In genomic region chr5:150700600-150701377, GRCh38 we compare ENCODE assay signal across 1 cellular context.
A peak's percentile ranks its signal among the peaks of the same experiment; 100 is the strongest.
TF ChIP-seq lines count a peak whose summit lies in the region.

Gene RBM22, minus strand, starts transcription at chr5:150701062. Its CDS starts 77 bp downstream, at chr5:150700985.

TF ChIP-seq in K562, 482 proteins besides CTCF, POLR2A, EP300 and RAD21 (continued from another document and continues in another):
- TF ChIP-seq, protein P1, sequence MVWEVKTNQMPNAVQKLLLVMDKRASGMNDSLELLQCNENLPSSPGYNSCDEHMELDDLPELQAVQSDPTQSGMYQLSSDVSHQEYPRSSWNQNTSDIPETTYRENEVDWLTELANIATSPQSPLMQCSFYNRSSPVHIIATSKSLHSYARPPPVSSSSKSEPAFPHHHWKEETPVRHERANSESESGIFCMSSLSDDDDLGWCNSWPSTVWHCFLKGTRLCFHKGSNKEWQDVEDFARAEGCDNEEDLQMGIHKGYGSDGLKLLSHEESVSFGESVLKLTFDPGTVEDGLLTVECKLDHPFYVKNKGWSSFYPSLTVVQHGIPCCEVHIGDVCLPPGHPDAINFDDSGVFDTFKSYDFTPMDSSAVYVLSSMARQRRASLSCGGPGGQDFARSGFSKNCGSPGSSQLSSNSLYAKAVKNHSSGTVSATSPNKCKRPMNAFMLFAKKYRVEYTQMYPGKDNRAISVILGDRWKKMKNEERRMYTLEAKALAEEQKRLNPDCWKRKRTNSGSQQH (CRISPR knock-in tag; IDR thresholded peaks at IDR 0.05): no peak
- TF ChIP-seq, protein P2, sequence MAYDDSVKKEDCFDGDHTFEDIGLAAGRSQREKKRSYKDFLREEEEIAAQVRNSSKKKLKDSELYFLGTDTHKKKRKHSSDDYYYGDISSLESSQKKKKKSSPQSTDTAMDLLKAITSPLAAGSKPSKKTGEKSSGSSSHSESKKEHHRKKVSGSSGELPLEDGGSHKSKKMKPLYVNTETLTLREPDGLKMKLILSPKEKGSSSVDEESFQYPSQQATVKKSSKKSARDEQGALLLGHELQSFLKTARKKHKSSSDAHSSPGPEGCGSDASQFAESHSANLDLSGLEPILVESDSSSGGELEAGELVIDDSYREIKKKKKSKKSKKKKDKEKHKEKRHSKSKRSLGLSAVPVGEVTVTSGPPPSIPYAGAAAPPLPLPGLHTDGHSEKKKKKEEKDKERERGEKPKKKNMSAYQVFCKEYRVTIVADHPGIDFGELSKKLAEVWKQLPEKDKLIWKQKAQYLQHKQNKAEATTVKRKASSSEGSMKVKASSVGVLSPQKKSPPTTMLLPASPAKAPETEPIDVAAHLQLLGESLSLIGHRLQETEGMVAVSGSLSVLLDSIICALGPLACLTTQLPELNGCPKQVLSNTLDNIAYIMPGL (CRISPR knock-in tag; IDR thresholded peaks at IDR 0.05): no peak
- TF ChIP-seq FOXJ2 (tag; IDR thresholded peaks at IDR 0.05) (0 out of 2 replicates have a peak, but pooled peaks have one; percentile 37), PRPF4 (IDR thresholded peaks at IDR 0.05; ENCODE audit: insufficient read depth, low read depth, low read length, poor library complexity, severe bottlenecking) (no peak), ZNF780A (CRISPR knock-in tag; IDR thresholded peaks at IDR 0.05) (no peak), ZNF707 (CRISPR knock-in tag; conservative IDR thresholded peaks at IDR 0.05) (no peak), MCM2 (IDR thresholded peaks at IDR 0.05; ENCODE audit: low read depth) (no peak), ZNF3 (CRISPR knock-in tag; IDR thresholded peaks at IDR 0.05) (no peak), TCF3 (CRISPR knock-in tag; IDR thresholded peaks at IDR 0.05) (no peak), ZBTB26 (CRISPR knock-in tag; IDR thresholded peaks at IDR 0.05) (no peak), HNRNPLL (IDR thresholded peaks at IDR 0.05; ENCODE audit: low read depth, low read length, poor library complexity, severe bottlenecking) (peak; percentile 31), ZNF551 (CRISPR knock-in tag; IDR thresholded peaks at IDR 0.05) (no peak), RNF219 (CRISPR knock-in tag; IDR thresholded peaks at IDR 0.05) (no peak), ZNF445 (CRISPR knock-in tag; IDR thresholded peaks at IDR 0.05; ENCODE audit: low read depth) (no peak), CXXC5 (CRISPR knock-in tag; IDR thresholded peaks at IDR 0.05) (peak; percentile 85), SMARCC2 (IDR thresholded peaks at IDR 0.05; ENCODE audit: low read depth) (no peak), PYGO2 (tag; IDR thresholded peaks at IDR 0.05) (no peak), ZNF316 (IDR thresholded peaks at IDR 0.05) (no peak), CAMTA2 (CRISPR knock-in tag; conservative IDR thresholded peaks at IDR 0.05) (no peak), RBM17 (IDR thresholded peaks at IDR 0.05; ENCODE audit: borderline replicate concordance, low read depth, low read length) (no peak), FOXK2 (conservative IDR thresholded peaks at IDR 0.05 in 1 of 2, IDR thresholded peaks at IDR 0.05 in 1 of 2; ENCODE audit: low read depth in 2 of 2) (peak; percentile 91 to 94), ZNF324 (CRISPR knock-in tag; IDR thresholded peaks at IDR 0.05) (no peak), NFXL1 (CRISPR knock-in tag; IDR thresholded peaks at IDR 0.05) (no peak), HOMEZ (CRISPR knock-in tag; IDR thresholded peaks at IDR 0.05) (no peak), DMBX1 (CRISPR knock-in tag; IDR thresholded peaks at IDR 0.05; ENCODE audit: borderline replicate concordance) (no peak), BRCA1 (IDR thresholded peaks at IDR 0.05) (no peak), BRCA1 (CRISPR knock-in tag; IDR thresholded peaks at IDR 0.05) (no peak), ZNF436 (CRISPR knock-in tag; IDR thresholded peaks at IDR 0.05) (no peak), GTF2E2 (tag; IDR thresholded peaks at IDR 0.05) (peak; percentile 90), STAT5B (CRISPR knock-in tag; IDR thresholded peaks at IDR 0.05) (no peak), ZNF75A (CRISPR knock-in tag; IDR thresholded peaks at IDR 0.05) (no peak), CEBPB (tag; IDR thresholded peaks at IDR 0.05) (no peak), CSDE1 (IDR thresholded peaks at IDR 0.05) (peak in 1 of 2 experiments; percentile 53; a peak in 1 of 4 replicates), REST (CRISPR knock-in tag; IDR thresholded peaks at IDR 0.05; ENCODE audit: low read depth) (no peak), ZNF668 (CRISPR knock-in tag; IDR thresholded peaks at IDR 0.05) (no peak), ZC3H11A (IDR thresholded peaks at IDR 0.05; ENCODE audit: low read depth, low read length) (no peak)
- TF ChIP-seq, protein P3, sequence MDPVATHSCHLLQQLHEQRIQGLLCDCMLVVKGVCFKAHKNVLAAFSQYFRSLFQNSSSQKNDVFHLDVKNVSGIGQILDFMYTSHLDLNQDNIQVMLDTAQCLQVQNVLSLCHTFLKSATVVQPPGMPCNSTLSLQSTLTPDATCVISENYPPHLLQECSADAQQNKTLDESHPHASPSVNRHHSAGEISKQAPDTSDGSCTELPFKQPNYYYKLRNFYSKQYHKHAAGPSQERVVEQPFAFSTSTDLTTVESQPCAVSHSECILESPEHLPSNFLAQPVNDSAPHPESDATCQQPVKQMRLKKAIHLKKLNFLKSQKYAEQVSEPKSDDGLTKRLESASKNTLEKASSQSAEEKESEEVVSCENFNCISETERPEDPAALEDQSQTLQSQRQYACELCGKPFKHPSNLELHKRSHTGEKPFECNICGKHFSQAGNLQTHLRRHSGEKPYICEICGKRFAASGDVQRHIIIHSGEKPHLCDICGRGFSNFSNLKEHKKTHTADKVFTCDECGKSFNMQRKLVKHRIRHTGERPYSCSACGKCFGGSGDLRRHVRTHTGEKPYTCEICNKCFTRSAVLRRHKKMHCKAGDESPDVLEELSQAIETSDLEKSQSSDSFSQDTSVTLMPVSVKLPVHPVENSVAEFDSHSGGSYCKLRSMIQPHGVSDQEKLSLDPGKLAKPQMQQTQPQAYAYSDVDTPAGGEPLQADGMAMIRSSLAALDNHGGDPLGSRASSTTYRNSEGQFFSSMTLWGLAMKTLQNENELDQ (CRISPR knock-in tag; IDR thresholded peaks at IDR 0.05; ENCODE audit: borderline replicate concordance): no peak
- TF ChIP-seq, protein P4, sequence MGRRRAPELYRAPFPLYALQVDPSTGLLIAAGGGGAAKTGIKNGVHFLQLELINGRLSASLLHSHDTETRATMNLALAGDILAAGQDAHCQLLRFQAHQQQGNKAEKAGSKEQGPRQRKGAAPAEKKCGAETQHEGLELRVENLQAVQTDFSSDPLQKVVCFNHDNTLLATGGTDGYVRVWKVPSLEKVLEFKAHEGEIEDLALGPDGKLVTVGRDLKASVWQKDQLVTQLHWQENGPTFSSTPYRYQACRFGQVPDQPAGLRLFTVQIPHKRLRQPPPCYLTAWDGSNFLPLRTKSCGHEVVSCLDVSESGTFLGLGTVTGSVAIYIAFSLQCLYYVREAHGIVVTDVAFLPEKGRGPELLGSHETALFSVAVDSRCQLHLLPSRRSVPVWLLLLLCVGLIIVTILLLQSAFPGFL (CRISPR knock-in tag; IDR thresholded peaks at IDR 0.05): no peak
- TF ChIP-seq, protein P5, sequence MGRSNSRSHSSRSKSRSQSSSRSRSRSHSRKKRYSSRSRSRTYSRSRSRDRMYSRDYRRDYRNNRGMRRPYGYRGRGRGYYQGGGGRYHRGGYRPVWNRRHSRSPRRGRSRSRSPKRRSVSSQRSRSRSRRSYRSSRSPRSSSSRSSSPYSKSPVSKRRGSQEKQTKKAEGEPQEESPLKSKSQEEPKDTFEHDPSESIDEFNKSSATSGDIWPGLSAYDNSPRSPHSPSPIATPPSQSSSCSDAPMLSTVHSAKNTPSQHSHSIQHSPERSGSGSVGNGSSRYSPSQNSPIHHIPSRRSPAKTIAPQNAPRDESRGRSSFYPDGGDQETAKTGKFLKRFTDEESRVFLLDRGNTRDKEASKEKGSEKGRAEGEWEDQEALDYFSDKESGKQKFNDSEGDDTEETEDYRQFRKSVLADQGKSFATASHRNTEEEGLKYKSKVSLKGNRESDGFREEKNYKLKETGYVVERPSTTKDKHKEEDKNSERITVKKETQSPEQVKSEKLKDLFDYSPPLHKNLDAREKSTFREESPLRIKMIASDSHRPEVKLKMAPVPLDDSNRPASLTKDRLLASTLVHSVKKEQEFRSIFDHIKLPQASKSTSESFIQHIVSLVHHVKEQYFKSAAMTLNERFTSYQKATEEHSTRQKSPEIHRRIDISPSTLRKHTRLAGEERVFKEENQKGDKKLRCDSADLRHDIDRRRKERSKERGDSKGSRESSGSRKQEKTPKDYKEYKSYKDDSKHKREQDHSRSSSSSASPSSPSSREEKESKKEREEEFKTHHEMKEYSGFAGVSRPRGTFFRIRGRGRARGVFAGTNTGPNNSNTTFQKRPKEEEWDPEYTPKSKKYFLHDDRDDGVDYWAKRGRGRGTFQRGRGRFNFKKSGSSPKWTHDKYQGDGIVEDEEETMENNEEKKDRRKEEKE (IDR thresholded peaks at IDR 0.05; ENCODE audit: borderline replicate concordance in 1 of 2, control insufficient read depth in 1 of 2, low read depth in 2 of 2, low read length in 1 of 2): no peak
- TF ChIP-seq, protein P6, sequence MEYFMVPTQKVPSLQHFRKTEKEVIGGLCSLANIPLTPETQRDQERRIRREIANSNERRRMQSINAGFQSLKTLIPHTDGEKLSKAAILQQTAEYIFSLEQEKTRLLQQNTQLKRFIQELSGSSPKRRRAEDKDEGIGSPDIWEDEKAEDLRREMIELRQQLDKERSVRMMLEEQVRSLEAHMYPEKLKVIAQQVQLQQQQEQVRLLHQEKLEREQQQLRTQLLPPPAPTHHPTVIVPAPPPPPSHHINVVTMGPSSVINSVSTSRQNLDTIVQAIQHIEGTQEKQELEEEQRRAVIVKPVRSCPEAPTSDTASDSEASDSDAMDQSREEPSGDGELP (CRISPR knock-in tag; IDR thresholded peaks at IDR 0.05; ENCODE audit: borderline replicate concordance): peak; percentile 70
- TF ChIP-seq, protein P7, sequence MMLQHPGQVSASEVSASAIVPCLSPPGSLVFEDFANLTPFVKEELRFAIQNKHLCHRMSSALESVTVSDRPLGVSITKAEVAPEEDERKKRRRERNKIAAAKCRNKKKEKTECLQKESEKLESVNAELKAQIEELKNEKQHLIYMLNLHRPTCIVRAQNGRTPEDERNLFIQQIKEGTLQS (IDR thresholded peaks at IDR 0.05): no peak; the same call in 1 of the 2 replicates
- TF ChIP-seq, protein P7 (CRISPR knock-in tag; conservative IDR thresholded peaks at IDR 0.05): peak; percentile 73; the same call in 1 of the 2 replicates
